Comparison of ENCODE assay signal across 8 cellular contexts in genomic region chr9:19232830-19233194, GRCh38. TPM values are rescaled to one million over a fixed set of nuclear protein-coding genes. Genes with fewer than 3 reads are reported as not detected.
DNase-seq lines count a peak whose midpoint lies in the region; ATAC-seq and TF ChIP-seq lines count a peak whose summit lies in the region.

No MANE protein-coding gene starts in this region.

- H3K27ac Mint-ChIP-seq in chondrocyte (ENCODE audit: unreplicated experiment), result no peak overlapping the region

- H3K4me3 Mint-ChIP-seq in chondrocyte (ENCODE audit: unreplicated experiment), result no peak overlapping the region

- no peaks in the 10 kb centered on the region for H4K20me1 ChIP-seq in KMS-11 (ENCODE audit: insufficient read depth)

- no peaks in the 10 kb centered on the region for H3K36me3 Mint-ChIP-seq in chondrocyte (ENCODE audit: low read depth)

- ATAC-seq in psoas muscle (no peak), GM18873 (IDR thresholded peaks at IDR 0.05; ENCODE audit: low FRiP score, unreplicated experiment) (no peak)

- H3K4me2 ChIP-seq in KMS-11, result peak overlapping the region; percentile 99

- TF ChIP-seq CTCF in GM13977 (IDR thresholded peaks at IDR 0.05; ENCODE audit: extremely low read depth, insufficient read depth, missing control alignments) (no peak), KMS-11 (conservative IDR thresholded peaks at IDR 0.05; ENCODE audit: low read depth, low read length) (no peak), chondrocyte (IDR thresholded peaks at IDR 0.05) (peak; percentile 33), psoas muscle (IDR thresholded peaks at IDR 0.05) (no peak)

- no peak overlapping the region; the same call in 1 of the 2 replicates for H3K9ac ChIP-seq in KMS-11

- H3K36me3 ChIP-seq in KMS-11 (ENCODE audit: insufficient read depth), result no peaks in the 10 kb centered on the region
- no peaks in the 10 kb centered on the region for H3K36me3 ChIP-seq in psoas muscle (ENCODE audit: insufficient read depth in 1 of 2, low read depth in 1 of 2)

- no peak overlapping the region for H2AFZ ChIP-seq in KMS-11 (ENCODE audit: low read depth)

- H3K79me2 ChIP-seq in KMS-11 (ENCODE audit: insufficient read depth, low read depth), result peaks cover 44% of the 10 kb centered on the region; the same call in 1 of the 2 replicates

- in situ Hi-C loops in GM13977 (cut with MboI; ENCODE audit: low pct_unique_long_range_greater_than_20kb, low sequenced_read_pairs, unreplicated experiment), result no loop called here

- intact Hi-C loops in psoas muscle (cut with DNase I), result loop anchor here in 1 of 2 donors (5.0 to 10.0 kb wide), 4 partner anchors 106 to 232 kb away; partner anchors contain the start of genes HAUS6 and PLIN2

- DNase-seq in GM13977 (ENCODE audit: low spot score) (peak; percentile 58), chondrocyte (ENCODE audit: low spot score) (no peak), psoas muscle (no peak), ureter (ENCODE audit: low spot score) (no peak), GOT3 (lab: John Stamatoyannopoulos, UW) (no peak)
- no peak for DNase-seq in stimulated activated CD4-positive, alpha-beta T cell treated with anti-CD3 and anti-CD28 coated beads, Interleukin-15, amount 100 ng/mL, for 24 hours

- H3K27ac ChIP-seq in KMS-11 (peak overlapping the region; percentile 35; the same call in 1 of the 2 replicates), psoas muscle (peak overlapping the region; percentile 97)

- peaks cover 8% of the 10 kb centered on the region for H3K4me1 Mint-ChIP-seq in chondrocyte (ENCODE audit: low read depth)

- WGBS in psoas muscle, 3 donors, result 19 to 31% (median 24%) methylated on average over 1 of the region's 1 CpG

- H3K9me3 ChIP-seq in psoas muscle, result no peaks in the 10 kb centered on the region

- H3K27me3 ChIP-seq in KMS-11 (ENCODE audit: insufficient read depth, low read depth) (no peaks in the 10 kb centered on the region), psoas muscle (ENCODE audit: insufficient read depth in 3 of 3, low read length in 2 of 3) (no peaks in the 10 kb centered on the region)

- no peak overlapping the region for H3K4me3 ChIP-seq in KMS-11 (IDR thresholded peaks at IDR 0.05; ENCODE audit: insufficient read depth, low read depth, low read length)
- peak overlapping the region; percentile 100 for H3K4me3 ChIP-seq in psoas muscle

- H3K4me1 ChIP-seq in KMS-11 (ENCODE audit: low read depth, poor library complexity, severe bottlenecking), result peaks cover 37% of the 10 kb centered on the region
- peaks cover 23% of the 10 kb centered on the region for H3K4me1 ChIP-seq in psoas muscle

- H3K27me3 Mint-ChIP-seq in chondrocyte (ENCODE audit: low read depth), result no peaks in the 10 kb centered on the region

- no peaks in the 10 kb centered on the region for H3K9me3 Mint-ChIP-seq in chondrocyte (ENCODE audit: low read depth)

RNA-seq across cellular contexts. Expression of gene DENND4C, which starts 2.3 kb away (rescaled TPM):
- 27.0 to 32.8 TPM (median 27.1 TPM) in 3 replicates for total RNA-seq in chondrocyte
- total RNA-seq in psoas muscle, result 10 to 100 TPM; 12.2 to 16.4 (median 13.9) TPM
- 1 to 10 TPM; 5.6 to 9.8 (median 5.6) TPM for polyA plus RNA-seq in psoas muscle
- 110 TPM for total RNA-seq in ureter
